1 cellular context compared by ENCODE assay signal in the genomic region with DNA sequence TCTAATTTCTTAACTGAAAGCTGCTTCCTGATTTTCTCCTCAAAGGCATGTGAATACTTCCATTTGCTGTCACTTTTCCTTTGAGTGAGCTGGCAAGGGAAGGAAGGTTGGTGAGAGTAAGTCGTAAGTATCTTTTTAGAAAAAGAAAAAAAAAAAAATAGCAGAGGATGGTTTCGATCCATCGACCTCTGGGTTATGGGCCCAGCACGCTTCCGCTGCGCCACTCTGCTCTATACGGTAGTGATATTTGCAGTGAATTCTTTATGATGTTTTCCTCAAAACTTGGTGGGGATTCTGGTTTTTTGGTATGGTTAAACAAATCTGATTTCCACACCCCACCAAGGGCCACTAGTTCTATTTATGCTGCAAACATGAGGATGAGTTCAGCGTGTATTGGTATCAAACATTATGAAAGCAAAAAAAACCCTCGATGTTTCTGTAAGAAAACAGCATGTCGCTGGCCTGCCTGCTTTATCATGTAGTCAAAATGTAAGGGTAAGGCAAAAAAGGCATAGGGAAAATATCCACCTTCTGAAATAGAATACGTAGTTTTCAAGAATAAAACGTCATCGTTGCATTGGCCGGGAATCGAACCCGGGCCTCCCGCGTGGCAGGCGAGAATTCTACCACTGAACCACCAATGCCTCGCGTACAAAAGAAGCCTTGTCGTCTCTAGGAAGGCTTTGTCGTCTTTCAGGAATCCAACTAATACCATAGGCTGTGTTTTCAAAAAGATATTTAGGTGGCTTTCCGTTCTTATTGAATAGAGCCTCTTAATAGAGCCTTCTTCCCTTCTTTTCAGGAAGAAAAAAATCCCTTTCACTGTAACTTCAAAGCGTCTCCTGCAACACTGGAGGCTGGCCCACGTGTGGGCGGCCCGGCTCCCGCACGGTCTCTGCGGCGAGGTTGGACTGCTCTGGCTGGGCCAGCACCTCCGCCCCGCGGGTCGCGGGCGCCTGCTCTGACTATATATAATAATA.
TF ChIP-seq lines count a peak whose summit lies in the region.

No MANE protein-coding gene starts in this region.

TF ChIP-seq in Ishikawa, 13 proteins besides CTCF, POLR2A, EP300 and RAD21 (continued from another document):
- no peak for TF ChIP-seq TAF1 (IDR thresholded peaks at IDR 0.05; ENCODE audit: low read depth)
- TF ChIP-seq, protein P1, sequence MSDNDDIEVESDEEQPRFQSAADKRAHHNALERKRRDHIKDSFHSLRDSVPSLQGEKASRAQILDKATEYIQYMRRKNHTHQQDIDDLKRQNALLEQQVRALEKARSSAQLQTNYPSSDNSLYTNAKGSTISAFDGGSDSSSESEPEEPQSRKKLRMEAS (IDR thresholded peaks at IDR 0.05) = peak; percentile 71
- TF ChIP-seq ZBTB7A (IDR thresholded peaks at IDR 0.05; ENCODE audit: low read depth) = no peak
- no peak for TF ChIP-seq NFIC (IDR thresholded peaks at IDR 0.05)
- no peak for TF ChIP-seq CEBPB (IDR thresholded peaks at IDR 0.05)
- TF ChIP-seq TCF12 (IDR thresholded peaks at IDR 0.05; ENCODE audit: low read depth) = no peak
- TF ChIP-seq, protein P2, sequence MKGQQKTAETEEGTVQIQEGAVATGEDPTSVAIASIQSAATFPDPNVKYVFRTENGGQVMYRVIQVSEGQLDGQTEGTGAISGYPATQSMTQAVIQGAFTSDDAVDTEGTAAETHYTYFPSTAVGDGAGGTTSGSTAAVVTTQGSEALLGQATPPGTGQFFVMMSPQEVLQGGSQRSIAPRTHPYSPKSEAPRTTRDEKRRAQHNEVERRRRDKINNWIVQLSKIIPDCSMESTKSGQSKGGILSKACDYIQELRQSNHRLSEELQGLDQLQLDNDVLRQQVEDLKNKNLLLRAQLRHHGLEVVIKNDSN (IDR thresholded peaks at IDR 0.05) = no peak
